Comparison of ENCODE assay signal across 8 cellular contexts in genomic region chr19:7903244-7904073, GRCh38. TPM values are rescaled to one million over a fixed set of nuclear protein-coding genes. Genes with fewer than 3 reads are reported as not detected.
DNase-seq lines count a peak whose midpoint lies in the region; ATAC-seq and TF ChIP-seq lines count a peak whose summit lies in the region.

MAP2K7 (plus strand) TSS chr19:7903877; CDS start chr19:7903945, 68 bp downstream.

- H3K27me3 ChIP-seq in heart right ventricle = peaks cover 0 to 5% (median 0%) of the 10 kb centered on the region in 7 donors
- H3K27me3 ChIP-seq in upper lobe of left lung = no peaks in the 10 kb centered on the region

- peak; percentile 100 for DNase-seq in GM13977 (ENCODE audit: low spot score)
- DNase-seq in NCI-H146 treated with DMSO at 0.1 percent for 48 hours (lab: John Stamatoyannopoulos, UW; ENCODE audit: unreplicated experiment) = peak; percentile 91
- DNase-seq in amniotic epithelial cell (ENCODE audit: low read depth) = peak; percentile 96
- DNase-seq in heart right ventricle = peak; percentile 100
- DNase-seq in posterior cingulate gyrus = peak; percentile 98 to 100 (median 100)
- peak; percentile 99 to 100 for DNase-seq in upper lobe of left lung

- 0% methylated on average over 79 to 89 of the region's 89 CpGs for WGBS in heart right ventricle, 2 donors
- WGBS in upper lobe of left lung, 2 donors = 0 to 4% methylated on average over 21 to 69 of the region's 89 CpGs

- H3K36me3 ChIP-seq in heart right ventricle = peaks cover 0 to 20% (median 0%) of the 10 kb centered on the region in 9 donors
- H3K36me3 ChIP-seq in upper lobe of left lung = peaks cover 0 to 17% (median 11%) of the 10 kb centered on the region in 4 donors

- peak in 1 of 4 donors; percentile 77 for TF ChIP-seq EP300 in upper lobe of left lung (IDR thresholded peaks at IDR 0.05)

- H3K27ac ChIP-seq in heart right ventricle (peak within 1 kb of the TSS; percentile 72 to 93 (median 85)), upper lobe of left lung (peak within 1 kb of the TSS; percentile 86 to 93 (median 91))

- TF ChIP-seq POLR2A in upper lobe of left lung (IDR thresholded peaks at IDR 0.05) = peak in 3 of 4 donors; percentile 35 to 94 (median 65)

- H3K4me1 ChIP-seq in heart right ventricle = peaks cover 14 to 54% (median 38%) of the 10 kb centered on the region in 9 donors
- peaks cover 31 to 44% (median 33%) of the 10 kb centered on the region in 4 donors for H3K4me1 ChIP-seq in upper lobe of left lung

- intact Hi-C loops in T-helper 1 cell treated with Interleukin-12 subunit alpha and Interleukin-12 subunit beta and Interleukin-4 antibody, amounts not matched to agents 30 ng/mL and 1 ng/mL, for 36 hours (cut with micrococcal nuclease) = loop anchor here (1.0 kb wide), 7 partner anchors 13 to 369 kb away; partner anchors contain the start of genes PET100, SNAPC2, TIMM44 and XAB2
- intact Hi-C loops in heart right ventricle (cut with DNase I) = loop anchor here in 2 of 10 donors (1.0 to 5.0 kb wide), 2 partner anchors 17 to 51 kb away; partner anchors contain the start of gene SNAPC2 (in 1 of the 2)
- intact Hi-C loops in posterior cingulate gyrus (cut with DNase I) = loop anchor here (2.0 kb wide), 1 partner anchor 15 kb away; no protein-coding TSS in a partner anchor

- H3K4me3 ChIP-seq in heart right ventricle (peak within 1 kb of the TSS; percentile 78 to 98 (median 88)), upper lobe of left lung (peak within 1 kb of the TSS; percentile 71 to 99 (median 92))

- ATAC-seq in HG02884 (IDR thresholded peaks at IDR 0.05; ENCODE audit: unreplicated experiment) (peak; percentile 79), heart right ventricle (peak; percentile 86 to 96 (median 92)), upper lobe of left lung (ENCODE audit: low FRiP score in 2 of 2) (peak; percentile 94 to 95)

- TF ChIP-seq CTCF in GM13977 (IDR thresholded peaks at IDR 0.05; ENCODE audit: extremely low read depth, insufficient read depth, missing control alignments) = peak; percentile 83
- TF ChIP-seq CTCF in heart right ventricle (IDR thresholded peaks at IDR 0.05) = peak in 8 of 9 donors; percentile 38 to 86 (median 64)
- TF ChIP-seq CTCF in upper lobe of left lung (IDR thresholded peaks at IDR 0.05) = peak; percentile 10 to 94 (median 61)

- in situ Hi-C loops in GM13977 (cut with MboI; ENCODE audit: low pct_unique_long_range_greater_than_20kb, low sequenced_read_pairs, unreplicated experiment) = no loop called here

- H3K9me3 ChIP-seq in heart right ventricle (no peaks in the 10 kb centered on the region), upper lobe of left lung (no peaks in the 10 kb centered on the region)

RNA-seq across cellular contexts. Expression of gene MAP2K7, which starts in this region (rescaled TPM):
- total RNA-seq in T-helper 1 cell treated with Interleukin-12 subunit alpha and Interleukin-12 subunit beta and Interleukin-4 antibody, amounts not matched to agents 30 ng/mL and 1 ng/mL, for 36 hours = 45.6 and 48.7 TPM in 2 replicates
- total RNA-seq in heart right ventricle (10 to 100 TPM; 21.3 to 32.5 (median 24.6) TPM), upper lobe of left lung (10 to 100 TPM; 21.1 to 61.8 (median 33.0) TPM)
- polyA plus RNA-seq in heart right ventricle = 10 to 100 TPM; 13.1 to 53.8 TPM

Comparison
In these comparisons a context has a peak if more than half of its experiments do, and no peak if none do; other contexts are left out.
1. Peak in every context shown above with its lines: DNase-seq, ATAC-seq, H3K4me3 ChIP-seq and H3K27ac ChIP-seq.